In genomic region chr12:56763753-56764657, GRCh38 we compare ENCODE assay signal across 13 cellular contexts. TPM values are rescaled to one million over a fixed set of nuclear protein-coding genes. Genes with fewer than 3 reads are reported as not detected.
DNase-seq lines count a peak whose midpoint lies in the region; ATAC-seq and TF ChIP-seq lines count a peak whose summit lies in the region.
"Had no signal": no experiment of that assay in that cellular context is flagged by ENCODE, and none has a peak within 500 bp of the region (broad histone marks: within the 10 kb centered on the region; RNA-seq: fewer than 3 reads in every experiment).

No MANE protein-coding gene starts in this region.

- H3K9me3 ChIP-seq in left lung: peaks cover 0 to under 1% of the 10 kb centered on the region in 2 donors
- H3K9me3 ChIP-seq in upper lobe of right lung: no peaks in the 10 kb centered on the region

- TF ChIP-seq CTCF in HFF-Myc (IDR thresholded peaks at IDR 0.05; ENCODE audit: low read depth, low read length, missing control alignments) (no peak), VCaP (conservative IDR thresholded peaks at IDR 0.05) (no peak), left lung (IDR thresholded peaks at IDR 0.05) (no peak), upper lobe of right lung (IDR thresholded peaks at IDR 0.05) (no peak)

- DNase-seq in HFF-Myc (ENCODE audit: extremely low read depth, low read depth): peak; percentile 20
- DNase-seq in left lung: no peak
- no peak for DNase-seq in upper lobe of right lung
- no peak for DNase-seq in DMS 273 (lab: John Stamatoyannopoulos, UW; ENCODE audit: unreplicated experiment)
- DNase-seq in activated CD8-positive, alpha-beta memory T cell treated with anti-CD3 and anti-CD28 coated beads for 24 hours: no peak
- DNase-seq: activated T-cell treated with anti-CD3 and anti-CD28 coated beads, Interleukin-2, amount 50 U/mL, for 4 hours; immature natural killer cell; naive thymus-derived CD8-positive, alpha-beta T cell; stimulated activated naive CD8-positive, alpha-beta T cell treated with anti-CD3 and anti-CD28 coated beads, Interleukin-15, amount 100 ng/mL, for 72 hours had no signal

- intact Hi-C loops in left lung (cut with DNase I) (no loop called here), upper lobe of right lung (cut with DNase I) (no loop called here)

- ATAC-seq in left lung: peak; percentile 66
- no peak for ATAC-seq in upper lobe of right lung
- ATAC-seq in GM18505 (IDR thresholded peaks at IDR 0.05; ENCODE audit: unreplicated experiment): no peak
- ATAC-seq: naive thymus-derived CD8-positive, alpha-beta T cell had no signal

- H3K4me1 ChIP-seq in left lung (peaks cover 0 to 9% of the 10 kb centered on the region in 2 donors), upper lobe of right lung (peaks cover 5% of the 10 kb centered on the region)
- H3K4me1 ChIP-seq: foreskin keratinocyte had no signal

- no peaks in the 10 kb centered on the region for H3K36me3 ChIP-seq in left lung
- H3K36me3 ChIP-seq in upper lobe of right lung: no peaks in the 10 kb centered on the region

- H3K27ac ChIP-seq in VCaP (peak overlapping the region; percentile 99; the same call in 1 of the 2 replicates), left lung (peak overlapping the region in 1 of 2 donors; percentile 33), upper lobe of right lung (peak overlapping the region; percentile 55)
- H3K27ac ChIP-seq: foreskin keratinocyte had no signal

- H3K4me3 ChIP-seq in HFF-Myc (replicated peaks; ENCODE audit: low read depth, low read length): no peak overlapping the region
- peak overlapping the region; percentile 7 to 23 for H3K4me3 ChIP-seq in left lung
- peak overlapping the region; percentile 38 for H3K4me3 ChIP-seq in upper lobe of right lung

- no peaks in the 10 kb centered on the region for H3K27me3 ChIP-seq in left lung
- H3K27me3 ChIP-seq in upper lobe of right lung: no peaks in the 10 kb centered on the region
- H3K27me3 ChIP-seq: foreskin keratinocyte had no signal

- no peak for TF ChIP-seq POLR2A in GM18505 (IDR thresholded peaks at IDR 0.05; ENCODE audit: borderline replicate concordance, extremely low read depth, insufficient read depth, insufficient read length)

RNA-seq across cellular contexts. Expression of gene HSD17B6, which starts 0.9 kb away (rescaled TPM):
- 10 to 100 TPM; 40.7 to 63.0 TPM for total RNA-seq in left lung
- total RNA-seq in upper lobe of right lung: 67.4 TPM
- total RNA-seq: dermis blood vessel endothelial cell had no signal

RNA-seq across cellular contexts. Expression of gene PRIM1, which starts 11.9 kb away (rescaled TPM):
- total RNA-seq in left lung (10 to 100 TPM in 1 of 2 donors, 1 to 10 TPM in 1; 7.2 to 13.6 TPM), upper lobe of right lung (9.3 TPM)

RNA-seq across cellular contexts. Expression of gene NACA, which starts 38.9 kb away (rescaled TPM):
- total RNA-seq in left lung: 100 to 1,000 TPM; 531 to 592 TPM
- total RNA-seq in upper lobe of right lung: 665 TPM
